In the genomic region with DNA sequence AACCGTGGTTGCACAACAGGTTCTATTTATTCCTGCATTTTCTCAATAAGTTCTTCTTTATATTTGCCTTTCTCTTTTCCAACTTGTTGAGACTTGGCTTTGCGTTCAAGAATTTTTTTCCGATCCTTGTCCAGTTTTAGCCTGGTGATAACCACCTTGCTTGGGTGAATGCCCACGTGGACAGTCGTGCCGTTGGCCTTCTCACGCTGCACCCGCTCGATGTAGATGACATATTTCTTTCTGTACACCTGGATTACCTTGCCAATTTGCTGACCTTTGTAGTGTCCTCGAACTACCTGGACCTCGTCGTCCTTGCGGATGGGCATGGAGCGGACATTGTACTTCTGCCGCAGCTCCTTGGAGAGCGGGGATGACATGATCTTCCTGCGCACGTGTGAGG, we compare ENCODE assay signal across 12 cellular contexts. TPM values are rescaled to one million over a fixed set of nuclear protein-coding genes. Genes with fewer than 3 reads are reported as not detected.
DNase-seq lines count a peak whose midpoint lies in the region; ATAC-seq, FAIRE-seq and TF ChIP-seq lines count a peak whose summit lies in the region.
"Not testable (repeated sequence)": the region's sequence is repeated elsewhere in the genome, so short reads cannot be mapped to it uniquely, and the experiment has no call there.
"Had no signal": no experiment of that assay in that cellular context is flagged by ENCODE, and none has a peak within 500 bp of the region (broad histone marks: within the 10 kb centered on the region; RNA-seq: fewer than 3 reads in every experiment).

No MANE protein-coding gene starts in this region.

- H3K4me1 Mint-ChIP-seq in Caco-2 (ENCODE audit: low read depth, unreplicated experiment) = not testable (repeated sequence)

- not testable (repeated sequence) for H3K4me2 ChIP-seq in HCT116 (ENCODE audit: low read length)

- not testable (repeated sequence) for H3K9me3 Mint-ChIP-seq in Caco-2 (ENCODE audit: unreplicated experiment)

- POLR2A ChIA-PET in Caco-2 (lab: Charles Lee); HCT116 (lab: Charles Lee): not testable (repeated sequence)

- not testable (repeated sequence) for H3K36me3 ChIP-seq in Caco-2 (ENCODE audit: control insufficient read depth, insufficient read depth, low read length); HCT116 (ENCODE audit: control insufficient read depth in 1 of 2, insufficient read depth in 2 of 2, low read length in 2 of 2); bronchial epithelial cell (ENCODE audit: control insufficient read depth, insufficient read depth, low read length); left lung; lung (ENCODE audit: control insufficient read depth in 2 of 2, insufficient read depth in 2 of 2, low read length in 2 of 2); spleen

- H3K27me3 ChIP-seq in Caco-2 (replicated peaks; ENCODE audit: control insufficient read depth, insufficient read depth, low read length); HCT116 (ENCODE audit: insufficient read depth, low read length); bronchial epithelial cell (ENCODE audit: control insufficient read depth, insufficient read depth, low read length); left lung; lung (ENCODE audit: control insufficient read depth, insufficient read depth); spleen (replicated peaks in 1 of 7): not testable (repeated sequence)

- FAIRE-seq in bronchial epithelial cell (lab: Jason Lieb, UNC) = peak; percentile 88

- H3K27ac Mint-ChIP-seq in Caco-2 (ENCODE audit: unreplicated experiment) = not testable (repeated sequence)

- BruUV-seq in Caco-2 (replicated peaks; lab: Mats Ljungman, UMichigan) (TSS peak; percentile 74), HCT116 (replicated peaks; lab: Mats Ljungman, UMichigan) (TSS peak; percentile 36)

- 75% methylated on average over 18 of the region's 18 CpGs for WGBS in lung, 2 donors
- 91 to 97% (median 93%) methylated on average over 17 to 18 of the region's 18 CpGs for WGBS in spleen, 5 donors

- not testable (repeated sequence) for H3K9me2 ChIP-seq in HCT116 (ENCODE audit: insufficient read depth)

- peaks cover 12% of the 10 kb centered on the region for H3K27me3 Mint-ChIP-seq in Caco-2 (ENCODE audit: insufficient read depth, unreplicated experiment)

- not testable (repeated sequence) for H3K9ac ChIP-seq in HCT116 (ENCODE audit: low read length)

- not testable (repeated sequence) for H3K4me3 ChIP-seq in Caco-2 (ENCODE audit: low read depth, low read length); HCT116 (replicated peaks in 1 of 2; ENCODE audit: low read depth in 1 of 2, low read length in 2 of 2); bronchial epithelial cell (ENCODE audit: low read depth, low read length); left lung; lung; spleen

- H2AFZ ChIP-seq in HCT116 (ENCODE audit: low read depth, low read length, poor library complexity, severe bottlenecking) = not testable (repeated sequence)

- CTCF ChIA-PET in Caco-2 (lab: Charles Lee); HCT116 (lab: Charles Lee): not testable (repeated sequence)

- H3K9me3 ChIP-seq in Caco-2 = peaks cover 12% of the 10 kb centered on the region
- H3K9me3 ChIP-seq in HCT116 (ENCODE audit: control insufficient read depth in 1 of 2, insufficient read depth in 1 of 2, low read depth in 1 of 2, low read length in 2 of 2); lung (ENCODE audit: control insufficient read depth in 2 of 2, insufficient read depth in 1 of 2, low read length in 1 of 2): not testable (repeated sequence)
- peaks cover 0 to 11% of the 10 kb centered on the region in 2 donors for H3K9me3 ChIP-seq in left lung
- peaks cover 0 to 16% (median 10%) of the 10 kb centered on the region in 8 donors for H3K9me3 ChIP-seq in spleen

- H3K4me3 Mint-ChIP-seq in Caco-2 (ENCODE audit: unreplicated experiment) = not testable (repeated sequence)

- not testable (repeated sequence) for H3K36me3 Mint-ChIP-seq in Caco-2 (ENCODE audit: insufficient read depth, unreplicated experiment)

- H3K79me2 ChIP-seq in HCT116 (ENCODE audit: insufficient read depth, low read length) = not testable (repeated sequence)

- not testable (repeated sequence) for DNase-seq in Caco-2; HCT116 (ENCODE audit: low read depth, low spot score)
- DNase-seq in activated effector memory CD4-positive, alpha-beta T cell treated with anti-CD3 and anti-CD28 coated beads, Interleukin-2, amount 50 U/mL, for 16 hours = peak; percentile 8
- DNase-seq in bronchial epithelial cell (ENCODE audit: low read depth) = peak; percentile 19
- DNase-seq in left lung = peak in 1 of 2 donors; percentile 58
- peak; percentile 49 for DNase-seq in lung (ENCODE audit: low spot score)
- peak; percentile 23 for DNase-seq in spleen

- intact Hi-C loops in Caco-2 (cut with micrococcal nuclease; ENCODE audit: unreplicated experiment); HCT116 (cut with micrococcal nuclease); left lung (cut with DNase I); spleen (cut with DNase I; ENCODE audit: low total_unique reads): not testable (repeated sequence)

- not testable (repeated sequence) for ATAC-seq in HCT116; lung (ENCODE audit: insufficient read depth, low FRiP score)
- ATAC-seq in left lung = peak; percentile 85

- RAD21 ChIA-PET in HCT116 (lab: Charles Lee; ENCODE audit: low non-redundant PET in 1 of 2, low total read pairs in 2 of 2, uncharacterized antibody in 2 of 2, unreplicated experiment in 2 of 2) = not testable (repeated sequence)

- not testable (repeated sequence) for H3K27ac ChIP-seq in HCT116 (ENCODE audit: low read depth, low read length); left lung; lung (ENCODE audit: low read depth in 1 of 2, low read length in 1 of 2); spleen

- TF ChIP-seq CTCF in Caco-2 (IDR thresholded peaks at IDR 0.05; ENCODE audit: insufficient read depth in 1 of 2, low read depth in 1 of 2, low read length in 1 of 2, severe bottlenecking in 1 of 2, unreplicated experiment in 1 of 2); HCT116 (IDR thresholded peaks at IDR 0.05 in 2 of 3, conservative IDR thresholded peaks at IDR 0.05 in 1 of 3; ENCODE audit: borderline replicate concordance in 1 of 3, insufficient read depth in 1 of 3, low read depth in 2 of 3, low read length in 2 of 3); bronchial epithelial cell (IDR thresholded peaks at IDR 0.05; ENCODE audit: insufficient read depth, low read length, severe bottlenecking); left lung (IDR thresholded peaks at IDR 0.05); lung (IDR thresholded peaks at IDR 0.05; ENCODE audit: control extremely low read depth, extremely low read depth); spleen (IDR thresholded peaks at IDR 0.05 in 8 of 11, conservative IDR thresholded peaks at IDR 0.05 in 3 of 11): not testable (repeated sequence)

- H3K4me1 ChIP-seq in Caco-2; HCT116 (ENCODE audit: control insufficient read depth in 1 of 2, insufficient read depth in 2 of 2, low read length in 2 of 2); left lung; lung (ENCODE audit: control insufficient read depth in 2 of 2, insufficient read depth in 2 of 2, low read length in 2 of 2); spleen: not testable (repeated sequence)

- TF ChIP-seq RAD21 in HCT116 (IDR thresholded peaks at IDR 0.05; ENCODE audit: low read depth) = not testable (repeated sequence)

- not testable (repeated sequence) for H4K20me1 ChIP-seq in HCT116 (ENCODE audit: insufficient read depth)

- not testable (repeated sequence) for TF ChIP-seq POLR2A in HCT116 (IDR thresholded peaks at IDR 0.05; ENCODE audit: borderline replicate concordance, extremely low read depth, insufficient read depth, insufficient read length); spleen (IDR thresholded peaks at IDR 0.05)

RNA-seq across cellular contexts. Expression of gene TSPAN32, which starts 33.5 kb away (rescaled TPM):
- total RNA-seq in Caco-2 (2022) (0.97 and 1.2 TPM in 2 replicates), HCT116 (2021; ENCODE audit: unreplicated experiment) (not detected), bronchial epithelial cell (not detected in 2 replicates), left lung (1 to 10 TPM; 4.2 to 6.2 TPM), lung (1 to 10 TPM; 7.4 to 7.6 TPM), spleen (10 to 100 TPM; 10.6 to 21.0 (median 17.6) TPM)
- polyA plus RNA-seq in HCT116 (2012) = not detected in 2 replicates
- polyA plus RNA-seq in lung (1 to 10 TPM; 6.1 to 6.8 TPM), spleen (10 to 100 TPM; 11.2 to 21.8 (median 14.1) TPM)
- total RNA-seq: Daoy, G401, GM12878 had no signal
- polyA plus RNA-seq: A549 had no signal

RNA-seq across cellular contexts. Expression of gene C11orf21, which starts 33.6 kb away (rescaled TPM):
- total RNA-seq in Caco-2 (2022) (0.09 and 0.21 TPM in 2 replicates), HCT116 (2021; ENCODE audit: unreplicated experiment) (not detected), bronchial epithelial cell (not detected in 2 replicates), left lung (1 to 10 TPM; 2.7 to 6.9 TPM), lung (1 to 10 TPM; 3.4 to 5.2 TPM), spleen (10 to 100 TPM; 10.6 to 24.9 (median 18.1) TPM)
- not detected in 2 replicates for polyA plus RNA-seq in HCT116 (2012)
- polyA plus RNA-seq in lung (1 to 10 TPM; 4.3 to 6.0 TPM), spleen (10 to 100 TPM in 1 of 3 donors, 1 to 10 TPM in 2; 8.6 to 12.1 (median 8.9) TPM)
- total RNA-seq: G401 had no signal
- polyA plus RNA-seq: A549, BJ had no signal

RNA-seq across cellular contexts. Expression of gene CD81, which starts 41.8 kb away (rescaled TPM):
- total RNA-seq in Caco-2 (2022) (397 and 412 TPM in 2 replicates), HCT116 (2021; ENCODE audit: unreplicated experiment) (296 TPM), bronchial epithelial cell (133 and 219 TPM in 2 replicates), left lung (100 to 1,000 TPM; 641 to 754 TPM), lung (100 to 1,000 TPM; 605 to 708 TPM), spleen (100 to 1,000 TPM; 370 to 594 (median 472) TPM)
- 454 and 578 TPM in 2 replicates for polyA plus RNA-seq in HCT116 (2012)
- polyA plus RNA-seq in lung (100 to 1,000 TPM; 412 to 679 TPM), spleen (100 to 1,000 TPM; 191 to 368 (median 339) TPM)
